In the genomic region with DNA sequence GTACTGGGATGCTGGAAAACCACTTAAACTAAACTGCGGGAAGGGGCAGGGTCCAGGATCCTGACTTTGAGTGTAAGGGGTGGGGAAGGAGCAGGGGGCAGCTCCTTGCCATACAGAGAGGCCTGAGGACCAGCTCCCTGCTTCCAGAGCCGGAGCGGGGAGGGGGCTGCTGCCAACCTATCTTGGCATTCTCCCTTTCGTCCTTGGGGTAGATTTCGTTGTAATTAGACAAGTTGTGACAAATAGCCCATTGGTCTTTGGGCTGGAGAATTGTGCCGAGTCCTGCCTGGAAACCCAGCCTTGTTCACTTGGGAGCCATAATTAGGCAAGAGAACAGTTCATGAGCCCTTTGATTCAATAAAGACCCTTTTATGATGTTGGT, we compare ENCODE assay signal across 20 cellular contexts.
A peak's percentile ranks its signal among the peaks of the same experiment; 100 is the strongest.
DNase-seq lines count a peak whose midpoint lies in the region; ATAC-seq, FAIRE-seq and TF ChIP-seq lines count a peak whose summit lies in the region.
"Had no signal": no experiment of that assay in that cellular context is flagged by ENCODE, and none has a peak within 500 bp of the region (broad histone marks: within the 10 kb centered on the region; RNA-seq: fewer than 3 reads in every experiment).

No MANE protein-coding gene starts in this region.

- no peak for TF ChIP-seq EP300 in HepG2 (IDR thresholded peaks at IDR 0.05; ENCODE audit: low read depth in 2 of 2, low read length in 2 of 2)
- TF ChIP-seq EP300 in HepG2 (CRISPR knock-in tag; IDR thresholded peaks at IDR 0.05; ENCODE audit: borderline replicate concordance), result no peak

- no peak overlapping the region for H2AFZ ChIP-seq in HepG2 (ENCODE audit: low read length)
- H2AFZ ChIP-seq in smooth muscle cell (ENCODE audit: low read depth), result no peak overlapping the region

- H3K79me2 ChIP-seq in HepG2 (ENCODE audit: insufficient read depth, low read length), result no peaks in the 10 kb centered on the region
- H3K79me2 ChIP-seq in smooth muscle cell (ENCODE audit: low read depth), result peaks cover 99% of the 10 kb centered on the region

- H3K4me3 ChIP-seq in BLaER1, result 0 out of 2 replicates have a peak overlapping the region, but pooled peaks have one; percentile 56
- peak overlapping the region; percentile 2 for H3K4me3 ChIP-seq in adipocyte (ENCODE audit: low read length)
- no peak overlapping the region for H3K4me3 ChIP-seq in HepG2 (replicated peaks in 1 of 3; ENCODE audit: insufficient read depth in 1 of 3, low read depth in 2 of 3, low read length in 3 of 3)
- no peak overlapping the region for H3K4me3 ChIP-seq in smooth muscle cell
- H3K4me3 ChIP-seq: MG63 had no signal

- peak overlapping the region; percentile 70; the same call in 1 of the 2 replicates for H3K9ac ChIP-seq in BLaER1
- peak overlapping the region; percentile 85 for H3K9ac ChIP-seq in adipocyte (ENCODE audit: low read length)
- no peak overlapping the region for H3K9ac ChIP-seq in HepG2 (ENCODE audit: insufficient read depth, low read depth, low read length)
- H3K9ac ChIP-seq in smooth muscle cell (ENCODE audit: low read depth), result no peak overlapping the region

- no peak for FAIRE-seq in HepG2 (lab: Jason Lieb, UNC)
- FAIRE-seq: A204.1, RCC 7860 had no signal

- H3K9me3 ChIP-seq in BLaER1, result no peaks in the 10 kb centered on the region
- H3K9me3 ChIP-seq in adipocyte (ENCODE audit: control insufficient read depth, low read length), result no peaks in the 10 kb centered on the region
- no peaks in the 10 kb centered on the region for H3K9me3 ChIP-seq in HepG2 (ENCODE audit: low read length)
- H3K9me3 ChIP-seq in smooth muscle cell (replicated peaks; ENCODE audit: low read depth), result no peaks in the 10 kb centered on the region
- H3K9me3 ChIP-seq: Caco-2, MG63 had no signal

- intact Hi-C loops in HepG2 (cut with micrococcal nuclease; ENCODE audit: unreplicated experiment), result no loop called here

- H3K4me1 ChIP-seq in BLaER1 (peaks cover 78% of the 10 kb centered on the region), adipocyte (ENCODE audit: control insufficient read depth, insufficient read depth, low read length) (peaks cover 96% of the 10 kb centered on the region), HepG2 (ENCODE audit: insufficient read depth, low read length) (peaks cover 31% of the 10 kb centered on the region), smooth muscle cell (ENCODE audit: low read depth) (peaks cover 35% of the 10 kb centered on the region)

- CTCF ChIA-PET in HepG2 (lab: Yijun Ruan, JAX; ENCODE audit: low intra/inter-chr PET ratio, low total read pairs), result no interaction called here

- TF ChIP-seq CTCF in HepG2 (CRISPR knock-in tag; IDR thresholded peaks at IDR 0.05) (no peak), smooth muscle cell (IDR thresholded peaks at IDR 0.05; ENCODE audit: borderline replicate concordance, insufficient read depth, poor library complexity, severe bottlenecking) (no peak)

- H3F3A ChIP-seq in smooth muscle cell (ENCODE audit: low read depth), result peaks cover 24% of the 10 kb centered on the region

- POLR2A ChIA-PET in HepG2 (lab: Yijun Ruan, JAX), result no interaction called here

- DNase-seq in adipocyte (ENCODE audit: low read depth), result no peak
- DNase-seq in HepG2 (ENCODE audit: low spot score), result no peak
- DNase-seq in smooth muscle cell (lab: John Stamatoyannopoulos, UW; ENCODE audit: unreplicated experiment), result no peak
- DNase-seq in kidney glomerular epithelial cell (lab: John Stamatoyannopoulos, UW), result no peak
- no peak for DNase-seq in NCI-H1105 (lab: John Stamatoyannopoulos, UW)
- DNase-seq: Caco-2, HCEC 1CT, KG1, MG63, NCI-H1105 treated with DMSO at 0.1 percent for 48 hours, NCI-H187, NCI-H2171 treated with DMSO at 0.1 percent for 48 hours, NCI-H510A treated with DMSO at 0.1 percent for 48 hours, SHP77 treated with DMSO at 0.1 percent for 48 hours had no signal

- in situ Hi-C loops in HepG2 (cut with HindIII; ENCODE audit: extremely low pct_ligation_motif_present, low pct_unique_long_range_greater_than_20kb), result no loop called here

- H4K20me1 ChIP-seq in BLaER1, result peaks cover 15% of the 10 kb centered on the region; the same call in 1 of the 2 replicates
- no peaks in the 10 kb centered on the region for H4K20me1 ChIP-seq in HepG2 (ENCODE audit: insufficient read depth, low read length)
- peaks cover 96% of the 10 kb centered on the region for H4K20me1 ChIP-seq in smooth muscle cell (ENCODE audit: low read depth)

- H3K4me2 ChIP-seq in BLaER1, result peak overlapping the region; percentile 93
- H3K4me2 ChIP-seq in HepG2 (ENCODE audit: low read depth, low read length), result no peak overlapping the region
- H3K4me2 ChIP-seq in smooth muscle cell, result no peak overlapping the region

- no peak for TF ChIP-seq POLR2A in HepG2 (IDR thresholded peaks at IDR 0.05; ENCODE audit: insufficient read depth in 1 of 2, low read depth in 2 of 2, low read length in 2 of 2)

- BruUV-seq in HepG2 (replicated peaks; lab: Mats Ljungman, UMichigan), result no TSS peak

- H3K36me3 ChIP-seq in BLaER1 (no peaks in the 10 kb centered on the region), adipocyte (ENCODE audit: control insufficient read depth, insufficient read depth, low read length, severe bottlenecking) (peaks cover 20% of the 10 kb centered on the region), HepG2 (replicated peaks in 1 of 2; ENCODE audit: control insufficient read depth in 1 of 2, insufficient read depth in 2 of 2, low read length in 2 of 2) (no peaks in the 10 kb centered on the region), smooth muscle cell (ENCODE audit: low read depth) (no peaks in the 10 kb centered on the region)

- H3K27me3 ChIP-seq in BLaER1, result no peaks in the 10 kb centered on the region
- no peaks in the 10 kb centered on the region for H3K27me3 ChIP-seq in adipocyte (replicated peaks; ENCODE audit: control insufficient read depth, insufficient read depth, low read length)
- H3K27me3 ChIP-seq in HepG2 (ENCODE audit: control insufficient read depth in 1 of 2, insufficient read depth in 2 of 2, low read length in 2 of 2), result peaks cover 2 to 15% of the 10 kb centered on the region in 2 experiments; a peak in 2 of 5 replicates
- no peaks in the 10 kb centered on the region for H3K27me3 ChIP-seq in smooth muscle cell (ENCODE audit: low read depth)
- H3K27me3 ChIP-seq: MG63 had no signal

- WGBS in HepG2 (ENCODE audit: low lambda C conversion rate), result 58% methylated on average over 6 of the region's 6 CpGs
- 93% methylated on average over 6 of the region's 6 CpGs for WGBS in smooth muscle cell (ENCODE audit: low lambda C conversion rate)

- H3K27ac ChIP-seq in BLaER1 (peak overlapping the region; percentile 75), HepG2 (ENCODE audit: extremely low read length, insufficient read depth, low read length) (no peak overlapping the region), smooth muscle cell (ENCODE audit: low read depth) (peak overlapping the region; percentile 85)
- H3K27ac ChIP-seq: HL-60 had no signal

- no peak for TF ChIP-seq RAD21 in HepG2 (CRISPR knock-in tag; IDR thresholded peaks at IDR 0.05)

- no peak for ATAC-seq in HepG2
- no peak for ATAC-seq in HG03196 (IDR thresholded peaks at IDR 0.05; ENCODE audit: unreplicated experiment)
- no peak for ATAC-seq in HG02973 (IDR thresholded peaks at IDR 0.05; ENCODE audit: unreplicated experiment)

TF ChIP-seq in HepG2, 621 proteins besides CTCF, POLR2A, EP300 and RAD21:
- TF ChIP-seq RNF2 (conservative IDR thresholded peaks at IDR 0.05; ENCODE audit: low read depth), result peak; percentile 60; the same call in 1 of the 2 replicates
- no peak for TF ChIP-seq CBX5 (CRISPR knock-in tag; IDR thresholded peaks at IDR 0.05; ENCODE audit: borderline replicate concordance)
- no peak for TF ChIP-seq ZNF558 (CRISPR knock-in tag; IDR thresholded peaks at IDR 0.05; ENCODE audit: borderline replicate concordance)
TF ChIP-seq in HepG2: peak in this region for 1.

Comparison
In these comparisons a context has a peak if more than half of its experiments do, and no peak if none do; other contexts are left out.
1. H3K4me3 ChIP-seq: peak in BLaER1 (single experiment) and adipocyte (single experiment); none in HepG2 (0 of 3) and smooth muscle cell (single experiment).
2. H3K9ac ChIP-seq: peak in BLaER1 (single experiment) and adipocyte (single experiment); none in HepG2 (single experiment) and smooth muscle cell (single experiment).